In genomic region chr12:129826273-129826672, GRCh38 we compare ENCODE assay signal across 29 cellular contexts.
"Had no signal": no experiment of that assay in that cellular context is flagged by ENCODE, and none has a peak within 500 bp of the region (broad histone marks: within the 10 kb centered on the region; RNA-seq: fewer than 3 reads in every experiment).

No MANE protein-coding gene starts in this region.

- H3K27ac ChIP-seq: dorsolateral prefrontal cortex, epithelial cell of prostate, gastrocnemius medialis, heart left ventricle, lower lobe of right lung, neutrophil, pancreas, right lobe of liver, thoracic aorta, tibial nerve, upper lobe of left lung had no signal

- FAIRE-seq: keratinocyte, pancreas, small intestine, urothelium cell line had no signal

- H3K36me3 ChIP-seq: gastrocnemius medialis, heart left ventricle, lower lobe of right lung, neutrophil, pancreas, right lobe of liver, thoracic aorta, tibial nerve, upper lobe of left lung had no signal

- H3K36me3 Mint-ChIP-seq: immature natural killer cell; mesothelial cell of epicardium; naive B cell; natural killer cell treated with Interleukin-12 subunit alpha and Interleukin-12 subunit beta and Interleukin-15 and Interleukin-18, amount 100 ng/mL, for 72 hours had no signal

- H3K4me1 ChIP-seq: gastrocnemius medialis, heart left ventricle, lower lobe of right lung, pancreas, right lobe of liver, tibial nerve, upper lobe of left lung had no signal

- DNase-seq: cerebellar nuclear complex; dorsolateral prefrontal cortex; effector CD4-positive, alpha-beta T cell; foreskin fibroblast; gastrocnemius medialis; heart left ventricle; hippocampal formation; immature natural killer cell; left ventricle myocardium superior; lower lobe of right lung; mucosa of descending colon; naive B cell; pancreas; right lobe of liver; small intestine; stimulated activated CD4-positive, alpha-beta T cell treated with anti-CD3 and anti-CD28 coated beads, Interleukin-15, amount 100 ng/mL, for 24 hours; stimulated activated CD4-positive, alpha-beta T cell treated with anti-CD3 and anti-CD28 coated beads, Interleukin-2, amount 100 ng/mL, for 48 hours; stimulated activated naive B cell treated with anti-CD40 and anti-IgM and Interleukin-4, amounts not matched to agents 10 μg/mL and 1 μg/mL and 100 μg/mL, for 72 hours; upper lobe of left lung had no signal

- H3K27ac Mint-ChIP-seq: immature natural killer cell; mesothelial cell of epicardium; naive B cell; natural killer cell treated with Interleukin-12 subunit alpha and Interleukin-12 subunit beta and Interleukin-15 and Interleukin-18, amount 100 ng/mL, for 72 hours; stimulated activated naive B cell treated with anti-CD40 and anti-IgM and Interleukin-4, amounts not matched to agents 10 μg/mL and 1 μg/mL and 100 μg/mL, for 72 hours; stimulated activated naive CD8-positive, alpha-beta T cell treated with anti-CD3 and anti-CD28 coated beads, Interleukin-15, Interleukin-2, amounts not matched to agents 100 ng/mL and 50 ng/mL, for 24 hours had no signal

- ATAC-seq: esophagus mucosa; gastrocnemius medialis; heart left ventricle; left ventricle myocardium superior; mucosa of descending colon; natural killer cell treated with Interleukin-12 subunit alpha and Interleukin-12 subunit beta and Interleukin-15 and Interleukin-18, amount 100 ng/mL, for 72 hours; pancreas; stimulated activated naive B cell treated with anti-CD40 and anti-IgM and Interleukin-4, amounts not matched to agents 10 μg/mL and 1 μg/mL and 100 μg/mL, for 72 hours had no signal

- H3K27me3 Mint-ChIP-seq: naive B cell; stimulated activated naive B cell treated with anti-CD40 and anti-IgM and Interleukin-4, amounts not matched to agents 10 μg/mL and 1 μg/mL and 100 μg/mL, for 72 hours; stimulated activated naive CD8-positive, alpha-beta T cell treated with anti-CD3 and anti-CD28 coated beads, Interleukin-15, Interleukin-2, amounts not matched to agents 100 ng/mL and 50 ng/mL, for 24 hours had no signal

- H3K9me3 ChIP-seq: gastrocnemius medialis, lower lobe of right lung, neutrophil, pancreas, right lobe of liver, thoracic aorta, upper lobe of left lung had no signal

- H3K9me3 Mint-ChIP-seq: mesothelial cell of epicardium; natural killer cell treated with Interleukin-12 subunit alpha and Interleukin-12 subunit beta and Interleukin-15 and Interleukin-18, amount 100 ng/mL, for 72 hours had no signal

- H3K27me3 ChIP-seq: gastrocnemius medialis, neutrophil, right lobe of liver, tibial nerve, upper lobe of left lung had no signal

- H3K4me1 Mint-ChIP-seq: immature natural killer cell; mesothelial cell of epicardium; naive B cell; stimulated activated naive B cell treated with anti-CD40 and anti-IgM and Interleukin-4, amounts not matched to agents 10 μg/mL and 1 μg/mL and 100 μg/mL, for 72 hours had no signal

- H3K4me3 Mint-ChIP-seq: immature natural killer cell; mesothelial cell of epicardium; naive B cell; natural killer cell treated with Interleukin-12 subunit alpha and Interleukin-12 subunit beta and Interleukin-15 and Interleukin-18, amount 100 ng/mL, for 72 hours; stimulated activated naive B cell treated with anti-CD40 and anti-IgM and Interleukin-4, amounts not matched to agents 10 μg/mL and 1 μg/mL and 100 μg/mL, for 72 hours; stimulated activated naive CD8-positive, alpha-beta T cell treated with anti-CD3 and anti-CD28 coated beads, Interleukin-15, Interleukin-2, amounts not matched to agents 100 ng/mL and 50 ng/mL, for 24 hours had no signal

- H3K4me3 ChIP-seq: dorsolateral prefrontal cortex, gastrocnemius medialis, heart left ventricle, lower lobe of right lung, mucosa of descending colon, pancreas, right lobe of liver, thoracic aorta, tibial nerve, upper lobe of left lung had no signal
